26 cellular contexts compared by ENCODE assay signal in the genomic region with DNA sequence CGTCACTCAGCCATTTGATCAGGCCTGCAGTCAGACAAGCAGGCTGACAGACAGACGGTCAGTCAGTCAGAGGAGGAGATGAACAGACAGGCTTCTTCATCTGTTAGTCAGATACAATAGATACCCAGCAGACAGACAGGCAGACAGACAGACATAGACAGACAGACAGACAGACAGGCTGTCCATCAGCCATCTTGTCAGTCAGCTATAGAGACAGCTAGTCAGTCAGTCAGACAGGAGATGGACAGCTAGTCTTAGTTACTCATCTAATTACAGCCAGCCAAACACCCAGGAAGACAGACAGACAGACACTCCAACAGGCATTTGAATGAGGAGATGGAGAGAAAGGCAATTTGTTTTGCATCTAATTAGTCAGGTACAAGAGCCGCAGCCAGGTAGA. TPM values are rescaled to one million over a fixed set of nuclear protein-coding genes. Genes with fewer than 3 reads are reported as not detected.
DNase-seq lines count a peak whose midpoint lies in the region; ATAC-seq, FAIRE-seq and TF ChIP-seq lines count a peak whose summit lies in the region.
"Had no signal": no experiment of that assay in that cellular context is flagged by ENCODE, and none has a peak within 500 bp of the region (broad histone marks: within the 10 kb centered on the region; RNA-seq: fewer than 3 reads in every experiment).

No MANE protein-coding gene starts in this region.

- H3K9me3 ChIP-seq in right atrium auricular region (no peaks in the 10 kb centered on the region), right cardiac atrium (ENCODE audit: control insufficient read depth, low read length) (no peaks in the 10 kb centered on the region), gastrocnemius medialis (no peaks in the 10 kb centered on the region)
- H3K9me3 ChIP-seq: BLaER1, colonic mucosa, psoas muscle, SK-N-SH, upper lobe of left lung had no signal

- ATAC-seq in right cardiac atrium (no peak), gastrocnemius medialis (no peak), GM19023 (IDR thresholded peaks at IDR 0.05; ENCODE audit: unreplicated experiment) (no peak), HG03095 (IDR thresholded peaks at IDR 0.05; ENCODE audit: unreplicated experiment) (no peak)

- no peaks in the 10 kb centered on the region for H3K36me3 ChIP-seq in right atrium auricular region
- no peaks in the 10 kb centered on the region for H3K36me3 ChIP-seq in gastrocnemius medialis
- H3K36me3 ChIP-seq: BLaER1, colonic mucosa, upper lobe of left lung had no signal

- H3K27ac ChIP-seq in right atrium auricular region: peak overlapping the region; percentile 55 to 56
- no peak overlapping the region for H3K27ac ChIP-seq in right cardiac atrium (ENCODE audit: low read length)
- peak overlapping the region; percentile 52 to 76 (median 58) for H3K27ac ChIP-seq in gastrocnemius medialis
- H3K27ac ChIP-seq: BLaER1, colonic mucosa, upper lobe of left lung, VCaP had no signal

- 75% methylated on average over 3 of the region's 3 CpGs for WGBS in right cardiac atrium

- H3K4me1 Mint-ChIP-seq in glutamatergic neuron (ENCODE audit: low read depth, unreplicated experiment): peaks cover 9% of the 10 kb centered on the region
- H3K4me1 Mint-ChIP-seq: activated naive CD4-positive, alpha-beta T cell treated with anti-CD3 and anti-CD28 coated beads, Interleukin-2, amount 50 U/mL, for 24 hours had no signal

- no peak overlapping the region for H3K4me3 ChIP-seq in right atrium auricular region
- no peak overlapping the region for H3K4me3 ChIP-seq in right cardiac atrium (ENCODE audit: low read length)
- no peak overlapping the region for H3K4me3 ChIP-seq in gastrocnemius medialis
- H3K4me3 ChIP-seq: BLaER1, colonic mucosa, GM23338, psoas muscle, upper lobe of left lung had no signal

- DNase-seq in right atrium auricular region (ENCODE audit: low spot score): no peak
- no peak for DNase-seq in right cardiac atrium
- DNase-seq in glutamatergic neuron: no peak
- DNase-seq in gastrocnemius medialis: no peak
- no peak for DNase-seq in DMS153 treated with DMSO at 0.1 percent for 48 hours (lab: John Stamatoyannopoulos, UW; ENCODE audit: unreplicated experiment)
- no peak for DNase-seq in H54 (ENCODE audit: insufficient read length, low spot score)
- DNase-seq: activated CD4-positive, alpha-beta T cell treated with anti-CD3 and anti-CD28 coated beads, Interleukin-2, amount 50 U/mL, for 1 hour; Calu3; MM.1S; NCI-H1417 treated with DMSO at 0.1 percent for 48 hours; NCI-H524; RPMI8226; SK-N-SH; stimulated activated CD4-positive, alpha-beta T cell treated with anti-CD3 and anti-CD28 coated beads, Interleukin-4, amount 100 ng/mL, for 1 hour; stimulated activated naive CD4-positive, alpha-beta T cell had no signal

- H3K27me3 Mint-ChIP-seq in glutamatergic neuron (ENCODE audit: unreplicated experiment): peaks cover 6% of the 10 kb centered on the region

- no peaks in the 10 kb centered on the region for H3K9me3 Mint-ChIP-seq in glutamatergic neuron (ENCODE audit: unreplicated experiment)
- H3K9me3 Mint-ChIP-seq: activated naive CD4-positive, alpha-beta T cell treated with anti-CD3 and anti-CD28 coated beads, Interleukin-2, amount 50 U/mL, for 24 hours; GM23338 had no signal

- in situ Hi-C loops in gastrocnemius medialis (cut with MboI; ENCODE audit: low sequenced_read_pairs in 4 of 4): no loop called here

- no peaks in the 10 kb centered on the region for H3K36me3 Mint-ChIP-seq in glutamatergic neuron (ENCODE audit: unreplicated experiment)
- H3K36me3 Mint-ChIP-seq: activated naive CD4-positive, alpha-beta T cell treated with anti-CD3 and anti-CD28 coated beads, Interleukin-2, amount 50 U/mL, for 24 hours had no signal

- intact Hi-C loops in right cardiac atrium (cut with DNase I): no loop called here
- intact Hi-C loops in gastrocnemius medialis (cut with DNase I; ENCODE audit: low total_unique reads): no loop called here

- TF ChIP-seq POLR2A in gastrocnemius medialis (IDR thresholded peaks at IDR 0.05) (no peak), H54 (IDR thresholded peaks at IDR 0.05; ENCODE audit: low read depth, low read length) (no peak)

- FAIRE-seq in H54 (lab: Jason Lieb, UNC): no peak
- FAIRE-seq: endometrium, GM12892 had no signal

- TF ChIP-seq CTCF in right atrium auricular region (IDR thresholded peaks at IDR 0.05): no peak
- TF ChIP-seq CTCF in glutamatergic neuron (IDR thresholded peaks at IDR 0.05; ENCODE audit: partially characterized antibody, unreplicated experiment): no peak
- no peak for TF ChIP-seq CTCF in gastrocnemius medialis (IDR thresholded peaks at IDR 0.05 in 4 of 5, conservative IDR thresholded peaks at IDR 0.05 in 1 of 5)

- H3K27me3 ChIP-seq in right atrium auricular region: no peaks in the 10 kb centered on the region
- no peaks in the 10 kb centered on the region for H3K27me3 ChIP-seq in right cardiac atrium (ENCODE audit: control insufficient read depth, insufficient read depth)
- H3K27me3 ChIP-seq in gastrocnemius medialis: no peaks in the 10 kb centered on the region
- H3K27me3 ChIP-seq: BLaER1, colonic mucosa, upper lobe of left lung had no signal

- no peak overlapping the region for H3K4me3 Mint-ChIP-seq in glutamatergic neuron (ENCODE audit: unreplicated experiment)
- H3K4me3 Mint-ChIP-seq: activated naive CD4-positive, alpha-beta T cell treated with anti-CD3 and anti-CD28 coated beads, Interleukin-2, amount 50 U/mL, for 24 hours; GM23338 had no signal

- peaks cover 0 to 33% of the 10 kb centered on the region in 2 donors for H3K4me1 ChIP-seq in right atrium auricular region
- peaks cover 10% of the 10 kb centered on the region for H3K4me1 ChIP-seq in right cardiac atrium (ENCODE audit: control insufficient read depth, insufficient read depth, low read length)
- peaks cover 26 to 33% of the 10 kb centered on the region in 2 donors for H3K4me1 ChIP-seq in gastrocnemius medialis
- H3K4me1 ChIP-seq: BLaER1, colonic mucosa had no signal

- H3K27ac Mint-ChIP-seq in glutamatergic neuron (ENCODE audit: unreplicated experiment): peak overlapping the region; percentile 52
- H3K27ac Mint-ChIP-seq: activated naive CD4-positive, alpha-beta T cell treated with anti-CD3 and anti-CD28 coated beads, Interleukin-2, amount 50 U/mL, for 24 hours; GM23338 had no signal

RNA-seq across cellular contexts. Expression of gene KCNB1, which starts 36.4 kb away (rescaled TPM):
- 1 to 10 TPM; 1.4 to 2.7 TPM for total RNA-seq in right atrium auricular region
- total RNA-seq in right cardiac atrium: 1 to 10 TPM in 2 of 4 donors, under 1 TPM in 2; 0.35 to 1.6 (median 0.79) TPM
- 0.66 TPM for polyA plus RNA-seq in right cardiac atrium
- 3.1 TPM for total RNA-seq in glutamatergic neuron (ENCODE audit: unreplicated experiment)
- total RNA-seq in gastrocnemius medialis: 10 to 100 TPM in 2 of 4 donors, 1 to 10 TPM in 2; 6.6 to 34.7 (median 9.4) TPM
- total RNA-seq: Calu3 had no signal
